ENCODE assay signal across 8 cellular contexts in the genomic region with DNA sequence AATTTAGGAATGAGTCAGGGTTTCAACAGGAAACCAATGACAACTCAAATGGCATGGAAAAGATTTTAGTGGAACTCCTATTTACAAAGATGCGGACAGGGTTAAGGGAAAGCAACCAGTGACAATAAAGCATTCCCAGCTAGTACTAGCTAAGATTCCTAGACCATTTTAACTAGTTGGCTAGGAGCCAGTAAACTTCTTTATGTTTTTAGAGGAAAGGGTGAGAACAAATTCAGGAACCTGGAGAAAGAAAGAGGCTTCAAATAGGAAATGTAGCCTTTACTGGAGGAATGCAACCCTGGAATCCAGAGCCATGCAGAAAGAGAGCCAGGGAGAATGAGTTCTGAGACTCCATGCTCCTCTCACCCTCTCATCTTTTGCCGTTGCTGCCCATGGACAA.
"Had no signal": no experiment of that assay in that cellular context is flagged by ENCODE, and none has a peak within 500 bp of the region (broad histone marks: within the 10 kb centered on the region; RNA-seq: fewer than 3 reads in every experiment).

No MANE protein-coding gene starts in this region.

- H3K27me3 Mint-ChIP-seq: IgD-negative memory B cell had no signal

- H3K27ac ChIP-seq: HL-60 had no signal

- H3K9me3 Mint-ChIP-seq: H9 had no signal

- DNase-seq: GOT3, H9, HCEC 1CT, KG1 had no signal

- H3K36me3 Mint-ChIP-seq: IgD-negative memory B cell had no signal

- H3K4me1 Mint-ChIP-seq: H9, IgD-negative memory B cell had no signal

- FAIRE-seq: H54, HepG2 had no signal

- H3K27ac Mint-ChIP-seq: H9, IgD-negative memory B cell had no signal

- H3K4me3 Mint-ChIP-seq: H9, IgD-negative memory B cell had no signal

- ATAC-seq: HepG2 had no signal
